11 cellular contexts compared by ENCODE assay signal in genomic region chr5:148829734-148830133, GRCh38. TPM values are rescaled to one million over a fixed set of nuclear protein-coding genes. Genes with fewer than 3 reads are reported as not detected.
DNase-seq lines count a peak whose midpoint lies in the region; ATAC-seq and TF ChIP-seq lines count a peak whose summit lies in the region.
"Had no signal": no experiment of that assay in that cellular context is flagged by ENCODE, and none has a peak within 500 bp of the region (broad histone marks: within the 10 kb centered on the region; RNA-seq: fewer than 3 reads in every experiment).

No MANE protein-coding gene starts in this region.

- ATAC-seq in GM19324 (IDR thresholded peaks at IDR 0.05; ENCODE audit: low FRiP score, unreplicated experiment): no peak

- no peaks in the 10 kb centered on the region for H3K9me3 ChIP-seq in MM.1S (replicated peaks; ENCODE audit: insufficient read depth, low read length)
- no peaks in the 10 kb centered on the region for H3K9me3 ChIP-seq in effector memory CD4-positive, alpha-beta T cell (ENCODE audit: control insufficient read depth, low read length)
- no peaks in the 10 kb centered on the region for H3K9me3 ChIP-seq in muscle layer of duodenum (ENCODE audit: control insufficient read depth in 1 of 2, low read length in 2 of 2)
- H3K9me3 ChIP-seq in hepatocyte (ENCODE audit: low read depth): no peaks in the 10 kb centered on the region

- H3K27ac ChIP-seq in 22Rv1 (0 out of 2 replicates have a peak overlapping the region, but pooled peaks have one; percentile 20), MM.1S (ENCODE audit: low read length) (peak overlapping the region; percentile 95; the same call in 1 of the 2 replicates), muscle layer of duodenum (ENCODE audit: low read length) (no peak overlapping the region), hepatocyte (no peak overlapping the region)
- H3K27ac ChIP-seq in effector memory CD4-positive, alpha-beta T cell (ENCODE audit: insufficient read depth, low read length, poor library complexity, severe bottlenecking): no peak overlapping the region

- WGBS in hepatocyte (ENCODE audit: low lambda C conversion rate, missing lambda C conversion rate): 78% methylated on average over 5 of the region's 5 CpGs

- H3K36me3 ChIP-seq in MM.1S (replicated peaks; ENCODE audit: insufficient read depth, low read length) (no peaks in the 10 kb centered on the region), muscle layer of duodenum (ENCODE audit: control insufficient read depth in 1 of 2, insufficient read depth in 2 of 2, low read length in 2 of 2) (no peaks in the 10 kb centered on the region), hepatocyte (replicated peaks; ENCODE audit: insufficient read depth, low read depth) (no peaks in the 10 kb centered on the region)
- H3K36me3 ChIP-seq in effector memory CD4-positive, alpha-beta T cell (ENCODE audit: control insufficient read depth, insufficient read depth, low read length): no peaks in the 10 kb centered on the region

- H3K79me2 ChIP-seq in MM.1S (ENCODE audit: low read length) (peaks cover 62% of the 10 kb centered on the region), hepatocyte (no peaks in the 10 kb centered on the region)

- no peaks in the 10 kb centered on the region for H3K27me3 ChIP-seq in MM.1S (replicated peaks; ENCODE audit: insufficient read depth, low read length)
- H3K27me3 ChIP-seq in effector memory CD4-positive, alpha-beta T cell (replicated peaks; ENCODE audit: control insufficient read depth, insufficient read depth, low read length, poor library complexity, severe bottlenecking): no peaks in the 10 kb centered on the region
- H3K27me3 ChIP-seq in muscle layer of duodenum (ENCODE audit: low read depth, low read length): no peaks in the 10 kb centered on the region
- peaks cover 13% of the 10 kb centered on the region for H3K27me3 ChIP-seq in hepatocyte

- H3K4me3 ChIP-seq in MM.1S (ENCODE audit: low read length) (peak overlapping the region; percentile 93), muscle layer of duodenum (ENCODE audit: low read depth in 1 of 2, low read length in 2 of 2) (peak overlapping the region; percentile 82 to 84), hepatocyte (no peak overlapping the region)
- H3K4me3 ChIP-seq in effector memory CD4-positive, alpha-beta T cell (ENCODE audit: insufficient read depth, low read depth, low read length, poor library complexity, severe bottlenecking): peak overlapping the region; percentile 4

- DNase-seq in MM.1S: no peak
- no peak for DNase-seq in effector memory CD4-positive, alpha-beta T cell
- no peak for DNase-seq in iPS-NIHi7 (ENCODE audit: extremely low spot score)
- DNase-seq in hepatocyte (ENCODE audit: low spot score): no peak
- DNase-seq in activated CD4-positive, CD25-positive, alpha-beta regulatory T cell (lab: John Stamatoyannopoulos, UW): no peak
- DNase-seq: NCI-H510A treated with DMSO at 0.1 percent for 48 hours, small intestine, T-helper 1 cell had no signal

- no peaks in the 10 kb centered on the region for H3K9me2 ChIP-seq in MM.1S (replicated peaks; ENCODE audit: insufficient read depth, low read length)
- no peaks in the 10 kb centered on the region for H3K9me2 ChIP-seq in hepatocyte (replicated peaks; ENCODE audit: insufficient read depth)

- H3K4me2 ChIP-seq in MM.1S (ENCODE audit: low read depth, low read length) (peak overlapping the region; percentile 92), hepatocyte (no peak overlapping the region)

- H3K9ac ChIP-seq in MM.1S (ENCODE audit: low read length): peak overlapping the region; percentile 67

- TF ChIP-seq CTCF in 22Rv1 (IDR thresholded peaks at IDR 0.05) (no peak), MM.1S (IDR thresholded peaks at IDR 0.05; ENCODE audit: low read length) (no peak), hepatocyte (IDR thresholded peaks at IDR 0.05; ENCODE audit: poor library complexity) (no peak)

- peaks cover 29% of the 10 kb centered on the region for H3K4me1 ChIP-seq in MM.1S (ENCODE audit: low read length)
- H3K4me1 ChIP-seq in effector memory CD4-positive, alpha-beta T cell (ENCODE audit: control insufficient read depth, insufficient read depth, low read length, poor library complexity, severe bottlenecking): peaks cover 23% of the 10 kb centered on the region
- H3K4me1 ChIP-seq in muscle layer of duodenum (ENCODE audit: control insufficient read depth in 1 of 2, insufficient read depth in 2 of 2, low read length in 2 of 2): peaks cover 7 to 8% of the 10 kb centered on the region in 2 donors
- H3K4me1 ChIP-seq in hepatocyte (ENCODE audit: insufficient read depth): no peaks in the 10 kb centered on the region

- H2AFZ ChIP-seq in MM.1S (ENCODE audit: low read length) (no peak overlapping the region), hepatocyte (no peak overlapping the region)

- H4K20me1 ChIP-seq in MM.1S (ENCODE audit: insufficient read depth, low read length): no peaks in the 10 kb centered on the region
- no peaks in the 10 kb centered on the region for H4K20me1 ChIP-seq in hepatocyte (ENCODE audit: insufficient read depth, poor library complexity, severe bottlenecking)

- peaks cover 74% of the 10 kb centered on the region for H3F3A ChIP-seq in MM.1S (ENCODE audit: insufficient read depth, low read length)

RNA-seq across cellular contexts. Expression of gene ADRB2, which starts 3.3 kb away (rescaled TPM):
- 0.60 and 0.63 TPM in 2 replicates for total RNA-seq in hepatocyte
- 1.1 and 1.8 TPM in 2 replicates for polyA plus RNA-seq in hepatocyte

Comparison
In these comparisons a context has a peak if more than half of its experiments do, and no peak if none do; other contexts are left out.
1. H3K27ac ChIP-seq: peak in 22Rv1 (single experiment) and MM.1S (single experiment); none in effector memory CD4-positive, alpha-beta T cell (single experiment), muscle layer of duodenum (single experiment) and hepatocyte (single experiment).